ENCODE assay signal across 20 cellular contexts in the genomic region with DNA sequence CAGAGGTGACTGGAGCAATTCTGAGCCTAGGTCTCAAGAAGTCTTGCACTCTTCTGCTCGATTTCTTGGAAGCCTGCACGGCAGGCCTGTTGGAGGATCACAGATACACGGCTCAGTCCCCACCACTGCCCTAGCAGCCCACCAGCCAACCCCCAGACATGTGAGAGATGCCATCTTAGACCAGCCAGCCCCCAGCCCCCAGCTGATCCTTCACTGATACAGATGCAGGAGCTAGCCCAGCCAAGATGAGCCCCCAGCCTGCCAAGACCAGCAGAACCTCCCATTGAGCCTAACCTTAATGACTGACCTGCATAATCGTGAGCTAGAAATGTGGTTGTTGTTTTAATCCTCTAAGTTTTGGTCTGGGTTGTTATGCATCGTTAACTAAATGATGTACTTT. TPM values are rescaled to one million over a fixed set of nuclear protein-coding genes. Genes with fewer than 3 reads are reported as not detected.
DNase-seq lines count a peak whose midpoint lies in the region; ATAC-seq and TF ChIP-seq lines count a peak whose summit lies in the region.
"Had no signal": no experiment of that assay in that cellular context is flagged by ENCODE, and none has a peak within 500 bp of the region (broad histone marks: within the 10 kb centered on the region; RNA-seq: fewer than 3 reads in every experiment).

No MANE protein-coding gene starts in this region.

- no peak overlapping the region for H3K4me3 Mint-ChIP-seq in activated T-cell treated with anti-CD3 and anti-CD28 coated beads, Interleukin-2, amount 50 U/mL, for 24 hours
- H3K4me3 Mint-ChIP-seq in activated T-cell treated with anti-CD3 and anti-CD28 coated beads, Interleukin-2, amount 50 U/mL, for 4 hours, result no peak overlapping the region
- no peak overlapping the region for H3K4me3 Mint-ChIP-seq in CD14-positive monocyte
- H3K4me3 Mint-ChIP-seq in activated T-helper 2 cell treated with anti-CD3 and anti-CD28 coated beads, Interferon-gamma antibody, Interleukin-2, Interleukin-4, amounts not matched to agents 10 μg/mL and 5 μg/mL and 100 μg/mL, durations not matched to agents 14 hours and 24 hours and 36 hours (ENCODE audit: low read depth), result no peak overlapping the region
- H3K4me3 Mint-ChIP-seq: B cell had no signal

- H3K4me1 Mint-ChIP-seq in activated T-cell treated with anti-CD3 and anti-CD28 coated beads, Interleukin-2, amount 50 U/mL, for 24 hours (ENCODE audit: low read depth), result no peaks in the 10 kb centered on the region
- H3K4me1 Mint-ChIP-seq in activated T-cell treated with anti-CD3 and anti-CD28 coated beads, Interleukin-2, amount 50 U/mL, for 4 hours (ENCODE audit: low read depth), result no peaks in the 10 kb centered on the region
- no peaks in the 10 kb centered on the region for H3K4me1 Mint-ChIP-seq in CD14-positive monocyte
- H3K4me1 Mint-ChIP-seq in activated T-helper 2 cell treated with anti-CD3 and anti-CD28 coated beads, Interferon-gamma antibody, Interleukin-2, Interleukin-4, amounts not matched to agents 10 μg/mL and 5 μg/mL and 100 μg/mL, durations not matched to agents 14 hours and 24 hours and 36 hours (ENCODE audit: low read depth), result no peaks in the 10 kb centered on the region
- H3K4me1 Mint-ChIP-seq: B cell had no signal

- peaks cover 8% of the 10 kb centered on the region for H3K27me3 Mint-ChIP-seq in activated T-cell treated with anti-CD3 and anti-CD28 coated beads, Interleukin-2, amount 50 U/mL, for 24 hours
- peaks cover 12% of the 10 kb centered on the region for H3K27me3 Mint-ChIP-seq in activated T-cell treated with anti-CD3 and anti-CD28 coated beads, Interleukin-2, amount 50 U/mL, for 4 hours (ENCODE audit: low read depth)
- H3K27me3 Mint-ChIP-seq in CD14-positive monocyte (ENCODE audit: low read depth in 3 of 3), result peaks cover 2 to 7% (median 3%) of the 10 kb centered on the region in 3 donors
- no peaks in the 10 kb centered on the region for H3K27me3 Mint-ChIP-seq in activated T-helper 2 cell treated with anti-CD3 and anti-CD28 coated beads, Interferon-gamma antibody, Interleukin-2, Interleukin-4, amounts not matched to agents 10 μg/mL and 5 μg/mL and 100 μg/mL, durations not matched to agents 14 hours and 24 hours and 36 hours (ENCODE audit: low read depth)

- H3K36me3 Mint-ChIP-seq in activated T-cell treated with anti-CD3 and anti-CD28 coated beads, Interleukin-2, amount 50 U/mL, for 24 hours (ENCODE audit: low read depth), result no peaks in the 10 kb centered on the region
- no peaks in the 10 kb centered on the region for H3K36me3 Mint-ChIP-seq in activated T-cell treated with anti-CD3 and anti-CD28 coated beads, Interleukin-2, amount 50 U/mL, for 4 hours (ENCODE audit: insufficient read depth)
- no peaks in the 10 kb centered on the region for H3K36me3 Mint-ChIP-seq in CD14-positive monocyte
- H3K36me3 Mint-ChIP-seq in activated T-helper 2 cell treated with anti-CD3 and anti-CD28 coated beads, Interferon-gamma antibody, Interleukin-2, Interleukin-4, amounts not matched to agents 10 μg/mL and 5 μg/mL and 100 μg/mL, durations not matched to agents 14 hours and 24 hours and 36 hours (ENCODE audit: low read depth), result no peaks in the 10 kb centered on the region

- no peaks in the 10 kb centered on the region for H3K4me1 ChIP-seq in colonic mucosa

- H3K27ac ChIP-seq in colonic mucosa, result no peak overlapping the region
- H3K27ac ChIP-seq: A549 had no signal

- intact Hi-C loops in CD14-positive monocyte (cut with micrococcal nuclease), result no loop called here
- intact Hi-C loops in colonic mucosa (cut with DNase I), result no loop called here
- intact Hi-C loops in posterior vena cava (cut with DNase I), result no loop called here
- intact Hi-C loops in activated T-helper 2 cell treated with anti-CD3 and anti-CD28 coated beads, Interferon-gamma antibody, Interleukin-2, Interleukin-4, amounts not matched to agents 10 μg/mL and 5 μg/mL and 100 μg/mL, durations not matched to agents 14 hours and 24 hours and 36 hours (cut with micrococcal nuclease), result no loop called here

- ATAC-seq in activated T-cell treated with anti-CD3 and anti-CD28 coated beads, Interleukin-2, amount 50 U/mL, for 4 hours, result no peak
- ATAC-seq in HG02885 (IDR thresholded peaks at IDR 0.05; ENCODE audit: poor library complexity, unreplicated experiment), result no peak
- ATAC-seq: A549, K562 had no signal

- no peak overlapping the region for H3K4me3 ChIP-seq in colonic mucosa
- H3K4me3 ChIP-seq: A549, K562, MG63 had no signal

- no peaks in the 10 kb centered on the region for H3K27me3 ChIP-seq in colonic mucosa
- H3K27me3 ChIP-seq: MG63 had no signal

- H3K9ac ChIP-seq in colonic mucosa (ENCODE audit: low read depth in 2 of 2, low read length in 2 of 2), result no peak overlapping the region

- TF ChIP-seq CTCF in CD14-positive monocyte (IDR thresholded peaks at IDR 0.05) (no peak), colonic mucosa (IDR thresholded peaks at IDR 0.05) (no peak)

- peak; percentile 3 for DNase-seq in activated T-cell treated with anti-CD3 and anti-CD28 coated beads, Interleukin-2, amount 50 U/mL, for 24 hours
- DNase-seq in activated T-cell treated with anti-CD3 and anti-CD28 coated beads, Interleukin-2, amount 50 U/mL, for 4 hours, result no peak
- DNase-seq in CD14-positive monocyte (ENCODE audit: low spot score) (peak; percentile 6), colonic mucosa (peak; percentile 10), posterior vena cava (ENCODE audit: low spot score) (peak; percentile 52), SKM-1 (lab: John Stamatoyannopoulos, UW; ENCODE audit: unreplicated experiment) (no peak)
- DNase-seq in activated T-helper 2 cell treated with anti-CD3 and anti-CD28 coated beads, Interferon-gamma antibody, Interleukin-2, Interleukin-4, amounts not matched to agents 10 μg/mL and 5 μg/mL and 100 μg/mL, durations not matched to agents 14 hours and 24 hours and 36 hours (ENCODE audit: low spot score), result no peak
- DNase-seq: GF-D8, H7, MG63, NCI-H1417, NCI-H187, NCI-H446 treated with DMSO at 0.1 percent for 48 hours, NCI-H526 treated with DMSO at 0.1 percent for 48 hours, OCI-M1, SHP77 treated with DMSO at 0.1 percent for 48 hours had no signal

- no peak overlapping the region for H3K27ac Mint-ChIP-seq in activated T-cell treated with anti-CD3 and anti-CD28 coated beads, Interleukin-2, amount 50 U/mL, for 24 hours
- peak overlapping the region in 1 of 7 donors; percentile 52 for H3K27ac Mint-ChIP-seq in CD14-positive monocyte
- H3K27ac Mint-ChIP-seq in activated T-helper 2 cell treated with anti-CD3 and anti-CD28 coated beads, Interferon-gamma antibody, Interleukin-2, Interleukin-4, amounts not matched to agents 10 μg/mL and 5 μg/mL and 100 μg/mL, durations not matched to agents 14 hours and 24 hours and 36 hours, result no peak overlapping the region
- H3K27ac Mint-ChIP-seq: B cell had no signal

- no peaks in the 10 kb centered on the region for H3K9me3 ChIP-seq in colonic mucosa
- H3K9me3 ChIP-seq: A549, MG63 had no signal

- H3K36me3 ChIP-seq in colonic mucosa, result no peaks in the 10 kb centered on the region
- H3K36me3 ChIP-seq: MG63 had no signal

- no peaks in the 10 kb centered on the region for H3K9me3 Mint-ChIP-seq in activated T-cell treated with anti-CD3 and anti-CD28 coated beads, Interleukin-2, amount 50 U/mL, for 24 hours
- H3K9me3 Mint-ChIP-seq in activated T-cell treated with anti-CD3 and anti-CD28 coated beads, Interleukin-2, amount 50 U/mL, for 4 hours, result peaks cover 3% of the 10 kb centered on the region
- H3K9me3 Mint-ChIP-seq in CD14-positive monocyte, result peaks cover 0 to 7% (median 3%) of the 10 kb centered on the region in 7 donors
- no peaks in the 10 kb centered on the region for H3K9me3 Mint-ChIP-seq in activated T-helper 2 cell treated with anti-CD3 and anti-CD28 coated beads, Interferon-gamma antibody, Interleukin-2, Interleukin-4, amounts not matched to agents 10 μg/mL and 5 μg/mL and 100 μg/mL, durations not matched to agents 14 hours and 24 hours and 36 hours

RNA-seq across cellular contexts. Expression of gene INHBB, which starts 47.5 kb away (rescaled TPM):
- total RNA-seq in activated T-cell treated with anti-CD3 and anti-CD28 coated beads, Interleukin-2, amount 50 U/mL, for 4 hours, result under 1 TPM in 2 of 3 donors, not detected in 1; 0.11 to 0.16 TPM
- polyA plus RNA-seq in CD14-positive monocyte, result not detected
- total RNA-seq in colonic mucosa (1 to 10 TPM in 1 of 2 donors, under 1 TPM in 1; 0.30 to 3.1 TPM), posterior vena cava (1 to 10 TPM; 5.8 to 9.9 TPM)
- not detected in 2 replicates for total RNA-seq in activated T-helper 2 cell treated with anti-CD3 and anti-CD28 coated beads, Interferon-gamma antibody, Interleukin-2, Interleukin-4, amounts not matched to agents 10 μg/mL and 5 μg/mL and 100 μg/mL, durations not matched to agents 14 hours and 24 hours and 36 hours
- total RNA-seq: B cell, K562 had no signal
- polyA plus RNA-seq: K562 had no signal

Comparison
In these comparisons a context has a peak if more than half of its experiments do, and no peak if none do; other contexts are left out.
1. DNase-seq: peak in activated T-cell treated with anti-CD3 and anti-CD28 coated beads, Interleukin-2, amount 50 U/mL, for 24 hours (single experiment), CD14-positive monocyte (single experiment), colonic mucosa (single experiment) and posterior vena cava (single experiment); none in activated T-cell treated with anti-CD3 and anti-CD28 coated beads, Interleukin-2, amount 50 U/mL, for 4 hours (single experiment), activated T-helper 2 cell treated with anti-CD3 and anti-CD28 coated beads, Interferon-gamma antibody, Interleukin-2, Interleukin-4, amounts not matched to agents 10 μg/mL and 5 μg/mL and 100 μg/mL, durations not matched to agents 14 hours and 24 hours and 36 hours (single experiment) and SKM-1 (single experiment).